22 cellular contexts compared by ENCODE assay signal in genomic region chr20:4748847-4749246, GRCh38. TPM values are rescaled to one million over a fixed set of nuclear protein-coding genes. Genes with fewer than 3 reads are reported as not detected.
DNase-seq lines count a peak whose midpoint lies in the region; TF ChIP-seq lines count a peak whose summit lies in the region.
"Had no signal": no experiment of that assay in that cellular context is flagged by ENCODE, and none has a peak within 500 bp of the region (broad histone marks: within the 10 kb centered on the region; RNA-seq: fewer than 3 reads in every experiment).

No MANE protein-coding gene starts in this region.

- H3K4me3 Mint-ChIP-seq in endothelial cell (ENCODE audit: unreplicated experiment) (no peak overlapping the region), nephron progenitor cell (no peak overlapping the region)
- H3K4me3 Mint-ChIP-seq: CD8-positive, alpha-beta T cell had no signal

- H3K9me3 Mint-ChIP-seq in endothelial cell (ENCODE audit: unreplicated experiment) (no peaks in the 10 kb centered on the region), nephron progenitor cell (peaks cover 18% of the 10 kb centered on the region)

- H3K36me3 Mint-ChIP-seq in endothelial cell (ENCODE audit: low read depth, unreplicated experiment) (peaks cover 10% of the 10 kb centered on the region), nephron progenitor cell (ENCODE audit: low read depth) (no peaks in the 10 kb centered on the region)
- H3K36me3 Mint-ChIP-seq: CD8-positive, alpha-beta T cell had no signal

- H3K27me3 Mint-ChIP-seq in endothelial cell (ENCODE audit: unreplicated experiment) (peaks cover 2% of the 10 kb centered on the region), nephron progenitor cell (ENCODE audit: low read depth, poor library complexity) (peaks cover 53% of the 10 kb centered on the region)

- H3K4me1 Mint-ChIP-seq in endothelial cell (ENCODE audit: unreplicated experiment) (peaks cover 54% of the 10 kb centered on the region), nephron progenitor cell (no peaks in the 10 kb centered on the region)

- H3K27ac Mint-ChIP-seq in endothelial cell (ENCODE audit: unreplicated experiment) (peak overlapping the region; percentile 96), nephron progenitor cell (no peak overlapping the region)
- H3K27ac Mint-ChIP-seq: CD8-positive, alpha-beta T cell had no signal

- TF ChIP-seq CTCF in endothelial cell (IDR thresholded peaks at IDR 0.05; ENCODE audit: unreplicated experiment) (no peak), nephron progenitor cell (IDR thresholded peaks at IDR 0.05) (no peak)

- DNase-seq in COR-L47 (lab: John Stamatoyannopoulos, UW) (peak; percentile 10), NCI-H146 treated with DMSO at 0.1 percent for 48 hours (lab: John Stamatoyannopoulos, UW; ENCODE audit: unreplicated experiment) (peak; percentile 56), endothelial cell (ENCODE audit: low spot score) (peak; percentile 67), iPS-NIHi7 (ENCODE audit: extremely low spot score) (peak; percentile 37), amniotic stem cell (lab: John Stamatoyannopoulos, UW) (no peak), AG08395 (ENCODE audit: low spot score) (no peak), nephron progenitor cell (no peak), cerebellar cortex (ENCODE audit: low spot score) (no peak)
- DNase-seq: AML-193; C1 segment of cervical spinal cord; Calu3; CD8-positive, alpha-beta T cell; DMS153; GDM1; KBM-7; MM.1S; NCI-H1048; NCI-H1417 treated with DMSO at 0.1 percent for 48 hours; NCI-H1930; NCI-H748 treated with DMSO at 0.1 percent for 48 hours; SHP77 treated with DMSO at 0.1 percent for 48 hours had no signal

RNA-seq across cellular contexts. Expression of gene PRND, which starts 27.1 kb away (rescaled TPM):
- total RNA-seq in endothelial cell (ENCODE audit: unreplicated experiment): 371 TPM
- total RNA-seq: Calu3; CD8-positive, alpha-beta T cell; NCI-H460 had no signal

Comparison
In these comparisons a context has a peak if more than half of its experiments do, and no peak if none do; other contexts are left out.
1. DNase-seq: peak in COR-L47 (single experiment), NCI-H146 treated with DMSO at 0.1 percent for 48 hours (single experiment), endothelial cell (single experiment) and iPS-NIHi7 (single experiment); none in amniotic stem cell (single experiment), AG08395 (single experiment), nephron progenitor cell (single experiment) and cerebellar cortex (single experiment).